Comparison of ENCODE assay signal across 18 cellular contexts in genomic region chr11:18014876-18015275, GRCh38. TPM values are rescaled to one million over a fixed set of nuclear protein-coding genes. Genes with fewer than 3 reads are reported as not detected.
DNase-seq lines count a peak whose midpoint lies in the region; ATAC-seq and TF ChIP-seq lines count a peak whose summit lies in the region.
"Had no signal": no experiment of that assay in that cellular context is flagged by ENCODE, and none has a peak within 500 bp of the region (broad histone marks: within the 10 kb centered on the region; RNA-seq: fewer than 3 reads in every experiment).

No MANE protein-coding gene starts in this region.

- no peak for ATAC-seq in CD4-positive, CD25-positive, alpha-beta regulatory T cell (ENCODE audit: low read depth in 2 of 2)
- no peak for ATAC-seq in natural killer cell treated with Interleukin-12 subunit alpha and Interleukin-12 subunit beta and Interleukin-15 and Interleukin-18, amount 100 ng/mL, for 72 hours
- no peak for ATAC-seq in HG02884 (IDR thresholded peaks at IDR 0.05; ENCODE audit: unreplicated experiment)
- ATAC-seq: left lobe of liver had no signal

- no peak overlapping the region for H3K4me2 ChIP-seq in mammary epithelial cell (ENCODE audit: insufficient read depth, low read depth, low read length)

- peak overlapping the region; percentile 1 for H3K27ac Mint-ChIP-seq in T-helper 1 cell treated with Interleukin-12 subunit alpha and Interleukin-12 subunit beta and Interleukin-4 antibody, amounts not matched to agents 30 μg/mL and 1 μg/mL, for 36 hours
- H3K27ac Mint-ChIP-seq in CD4-positive, CD25-positive, alpha-beta regulatory T cell = peak overlapping the region in 1 of 3 donors; percentile 98
- H3K27ac Mint-ChIP-seq in activated naive CD8-positive, alpha-beta T cell treated with anti-CD3 and anti-CD28 coated beads for 36 hours = peak overlapping the region; percentile 55
- peak overlapping the region; percentile 90 to 95 for H3K27ac Mint-ChIP-seq in natural killer cell treated with Interleukin-12 subunit alpha and Interleukin-12 subunit beta and Interleukin-15 and Interleukin-18, amount 100 ng/mL, for 72 hours

- CTCF ChIA-PET in mammary epithelial cell (lab: Charles Lee; ENCODE audit: low non-redundant PET) = no interaction called here

- peaks cover 6% of the 10 kb centered on the region for H3K27me3 Mint-ChIP-seq in T-helper 1 cell treated with Interleukin-12 subunit alpha and Interleukin-12 subunit beta and Interleukin-4 antibody, amounts not matched to agents 30 μg/mL and 1 μg/mL, for 36 hours (ENCODE audit: low read depth)
- H3K27me3 Mint-ChIP-seq in CD4-positive, CD25-positive, alpha-beta regulatory T cell = no peaks in the 10 kb centered on the region
- no peaks in the 10 kb centered on the region for H3K27me3 Mint-ChIP-seq in activated naive CD8-positive, alpha-beta T cell treated with anti-CD3 and anti-CD28 coated beads for 36 hours
- no peaks in the 10 kb centered on the region for H3K27me3 Mint-ChIP-seq in natural killer cell treated with Interleukin-12 subunit alpha and Interleukin-12 subunit beta and Interleukin-15 and Interleukin-18, amount 100 ng/mL, for 72 hours
- H3K27me3 Mint-ChIP-seq: IgD-negative memory B cell had no signal

- H3K36me3 Mint-ChIP-seq in T-helper 1 cell treated with Interleukin-12 subunit alpha and Interleukin-12 subunit beta and Interleukin-4 antibody, amounts not matched to agents 30 μg/mL and 1 μg/mL, for 36 hours (ENCODE audit: low read depth) = no peaks in the 10 kb centered on the region
- H3K36me3 Mint-ChIP-seq in CD4-positive, CD25-positive, alpha-beta regulatory T cell = no peaks in the 10 kb centered on the region
- peaks cover 8% of the 10 kb centered on the region for H3K36me3 Mint-ChIP-seq in activated naive CD8-positive, alpha-beta T cell treated with anti-CD3 and anti-CD28 coated beads for 36 hours
- no peaks in the 10 kb centered on the region for H3K36me3 Mint-ChIP-seq in natural killer cell treated with Interleukin-12 subunit alpha and Interleukin-12 subunit beta and Interleukin-15 and Interleukin-18, amount 100 ng/mL, for 72 hours

- peaks cover 20% of the 10 kb centered on the region for H3K79me2 ChIP-seq in mammary epithelial cell (ENCODE audit: insufficient read depth, low read length)

- no peak overlapping the region for H2AFZ ChIP-seq in mammary epithelial cell (ENCODE audit: low read depth, low read length)

- no peak overlapping the region for H3K27ac ChIP-seq in CD4-positive, CD25-positive, alpha-beta regulatory T cell (ENCODE audit: insufficient read depth, low read length, poor library complexity, severe bottlenecking)
- no peak overlapping the region for H3K27ac ChIP-seq in mammary epithelial cell (ENCODE audit: insufficient read depth, low read depth, low read length)
- H3K27ac ChIP-seq: 22Rv1, brain microvascular endothelial cell, colonic mucosa, right atrium auricular region, thyroid gland had no signal

- H3K4me3 ChIP-seq in CD4-positive, CD25-positive, alpha-beta regulatory T cell (ENCODE audit: low read depth, low read length) = no peak overlapping the region
- no peak overlapping the region for H3K4me3 ChIP-seq in mammary epithelial cell (replicated peaks in 1 of 3; ENCODE audit: insufficient read depth in 1 of 3, low read depth in 2 of 3, low read length in 3 of 3)
- H3K4me3 ChIP-seq: colonic mucosa, right atrium auricular region, thyroid gland had no signal

- no peaks in the 10 kb centered on the region for H3K9me3 ChIP-seq in CD4-positive, CD25-positive, alpha-beta regulatory T cell (ENCODE audit: control insufficient read depth in 2 of 2, low read length in 2 of 2)
- H3K9me3 ChIP-seq in mammary epithelial cell (replicated peaks; ENCODE audit: insufficient read depth, low read length) = no peaks in the 10 kb centered on the region
- H3K9me3 ChIP-seq: BE2C, colonic mucosa, right atrium auricular region, thyroid gland had no signal

- intact Hi-C loops in mammary epithelial cell (cut with micrococcal nuclease) = loop anchor here (5.0 kb wide), 1 partner anchor 92 kb away; the partner anchor contains the start of gene SAAL1

- no peak for TF ChIP-seq CTCF in mammary epithelial cell (conservative IDR thresholded peaks at IDR 0.05 in 1 of 2, IDR thresholded peaks at IDR 0.05 in 1 of 2; ENCODE audit: extremely low read depth in 1 of 2, insufficient read depth in 1 of 2, low read depth in 1 of 2, low read length in 2 of 2)

- H3K4me3 Mint-ChIP-seq in T-helper 1 cell treated with Interleukin-12 subunit alpha and Interleukin-12 subunit beta and Interleukin-4 antibody, amounts not matched to agents 30 μg/mL and 1 μg/mL, for 36 hours = peak overlapping the region; percentile 22
- H3K4me3 Mint-ChIP-seq in CD4-positive, CD25-positive, alpha-beta regulatory T cell = peak overlapping the region; percentile 5 to 97 (median 70)
- H3K4me3 Mint-ChIP-seq in activated naive CD8-positive, alpha-beta T cell treated with anti-CD3 and anti-CD28 coated beads for 36 hours = peak overlapping the region; percentile 11
- H3K4me3 Mint-ChIP-seq in natural killer cell treated with Interleukin-12 subunit alpha and Interleukin-12 subunit beta and Interleukin-15 and Interleukin-18, amount 100 ng/mL, for 72 hours = no peak overlapping the region

- no peak for DNase-seq in T-helper 1 cell
- DNase-seq in CD4-positive, CD25-positive, alpha-beta regulatory T cell = no peak
- DNase-seq in activated naive CD8-positive, alpha-beta T cell treated with anti-CD3 and anti-CD28 coated beads for 36 hours = no peak
- no peak for DNase-seq in natural killer cell treated with Interleukin-12 subunit alpha and Interleukin-12 subunit beta and Interleukin-15 and Interleukin-18, amount 100 ng/mL, for 72 hours (ENCODE audit: low spot score)
- no peak for DNase-seq in DMS79 (lab: John Stamatoyannopoulos, UW)
- no peak for DNase-seq in mammary epithelial cell
- DNase-seq: BE2C, brain microvascular endothelial cell, colonic mucosa, NCI-H774, SHP77 treated with DMSO at 0.1 percent for 48 hours, thyroid gland had no signal

- BruUV-seq in mammary epithelial cell (replicated peaks; lab: Mats Ljungman, UMichigan) = no TSS peak

- dilution Hi-C loops in mammary epithelial cell (cut with HindIII; ENCODE audit: low sequenced_read_pairs) = no loop called here

- in situ Hi-C loops in mammary epithelial cell (cut with MboI; ENCODE audit: low sequenced_read_pairs in 2 of 2) = no loop called here

- H3K4me1 Mint-ChIP-seq in T-helper 1 cell treated with Interleukin-12 subunit alpha and Interleukin-12 subunit beta and Interleukin-4 antibody, amounts not matched to agents 30 μg/mL and 1 μg/mL, for 36 hours (ENCODE audit: low read depth) = peaks cover 22% of the 10 kb centered on the region
- H3K4me1 Mint-ChIP-seq in CD4-positive, CD25-positive, alpha-beta regulatory T cell = peaks cover 10 to 34% (median 21%) of the 10 kb centered on the region in 4 donors
- H3K4me1 Mint-ChIP-seq in activated naive CD8-positive, alpha-beta T cell treated with anti-CD3 and anti-CD28 coated beads for 36 hours = peaks cover 39% of the 10 kb centered on the region
- peaks cover 25 to 30% of the 10 kb centered on the region in 2 donors for H3K4me1 Mint-ChIP-seq in natural killer cell treated with Interleukin-12 subunit alpha and Interleukin-12 subunit beta and Interleukin-15 and Interleukin-18, amount 100 ng/mL, for 72 hours (ENCODE audit: low read depth in 2 of 2)

- no peaks in the 10 kb centered on the region for H3K36me3 ChIP-seq in CD4-positive, CD25-positive, alpha-beta regulatory T cell (ENCODE audit: control insufficient read depth, insufficient read depth, low read length)
- H3K36me3 ChIP-seq in mammary epithelial cell (ENCODE audit: insufficient read depth, low read length) = no peaks in the 10 kb centered on the region
- H3K36me3 ChIP-seq: BE2C, brain microvascular endothelial cell, colonic mucosa, right atrium auricular region, thyroid gland had no signal

- no peaks in the 10 kb centered on the region for H3K9me3 Mint-ChIP-seq in T-helper 1 cell treated with Interleukin-12 subunit alpha and Interleukin-12 subunit beta and Interleukin-4 antibody, amounts not matched to agents 30 μg/mL and 1 μg/mL, for 36 hours
- H3K9me3 Mint-ChIP-seq in CD4-positive, CD25-positive, alpha-beta regulatory T cell = peaks cover 0 to 8% (median 0%) of the 10 kb centered on the region in 7 donors
- peaks cover 1% of the 10 kb centered on the region for H3K9me3 Mint-ChIP-seq in activated naive CD8-positive, alpha-beta T cell treated with anti-CD3 and anti-CD28 coated beads for 36 hours
- no peaks in the 10 kb centered on the region for H3K9me3 Mint-ChIP-seq in natural killer cell treated with Interleukin-12 subunit alpha and Interleukin-12 subunit beta and Interleukin-15 and Interleukin-18, amount 100 ng/mL, for 72 hours

- no peaks in the 10 kb centered on the region for H3K27me3 ChIP-seq in CD4-positive, CD25-positive, alpha-beta regulatory T cell (ENCODE audit: control insufficient read depth, insufficient read depth, low read length)
- H3K27me3 ChIP-seq in mammary epithelial cell (ENCODE audit: insufficient read depth, low read length) = no peaks in the 10 kb centered on the region
- H3K27me3 ChIP-seq: brain microvascular endothelial cell, colonic mucosa, right atrium auricular region, thyroid gland had no signal

- no peaks in the 10 kb centered on the region for H4K20me1 ChIP-seq in mammary epithelial cell (ENCODE audit: insufficient read depth, low read length)

- H3K9ac ChIP-seq in mammary epithelial cell (ENCODE audit: insufficient read depth, low read length) = no peak overlapping the region

- peaks cover 19% of the 10 kb centered on the region for H3K4me1 ChIP-seq in CD4-positive, CD25-positive, alpha-beta regulatory T cell (ENCODE audit: control insufficient read depth, insufficient read depth, low read length, poor library complexity, severe bottlenecking)
- peaks cover 17% of the 10 kb centered on the region for H3K4me1 ChIP-seq in mammary epithelial cell (ENCODE audit: insufficient read depth, low read length)
- H3K4me1 ChIP-seq: BE2C, colonic mucosa had no signal

RNA-seq across cellular contexts. Expression of gene SERGEF, which starts 2.0 kb away (rescaled TPM):
- total RNA-seq in CD4-positive, CD25-positive, alpha-beta regulatory T cell = 40.4 TPM
- polyA plus RNA-seq in CD4-positive, CD25-positive, alpha-beta regulatory T cell = 10 to 100 TPM; 74.9 to 81.5 (median 77.8) TPM
- total RNA-seq in activated naive CD8-positive, alpha-beta T cell treated with anti-CD3 and anti-CD28 coated beads for 36 hours = 10 to 100 TPM; 37.0 to 38.0 TPM
- total RNA-seq in natural killer cell treated with Interleukin-12 subunit alpha and Interleukin-12 subunit beta and Interleukin-15 and Interleukin-18, amount 100 ng/mL, for 72 hours = 10 to 100 TPM; 28.8 to 50.7 TPM
- total RNA-seq in mammary epithelial cell = 10 to 100 TPM; 23.3 to 30.8 TPM
- 23.0 TPM for polyA plus RNA-seq in mammary epithelial cell
- 64.5 TPM for polyA minus RNA-seq in mammary epithelial cell

RNA-seq across cellular contexts. Expression of gene TPH1, which starts 31.2 kb away (rescaled TPM):
- 0.74 TPM for total RNA-seq in CD4-positive, CD25-positive, alpha-beta regulatory T cell
- under 1 TPM in 1 of 4 donors, not detected in 3; 0.26 TPM for polyA plus RNA-seq in CD4-positive, CD25-positive, alpha-beta regulatory T cell
- 1 to 10 TPM in 1 of 2 experiments, under 1 TPM in 1; 0.46 to 1.0 TPM for total RNA-seq in activated naive CD8-positive, alpha-beta T cell treated with anti-CD3 and anti-CD28 coated beads for 36 hours
- total RNA-seq in natural killer cell treated with Interleukin-12 subunit alpha and Interleukin-12 subunit beta and Interleukin-15 and Interleukin-18, amount 100 ng/mL, for 72 hours = 1 to 10 TPM in 1 of 2 donors, under 1 TPM in 1; 0.36 to 1.2 TPM
- under 1 TPM; 0.17 to 0.24 TPM for total RNA-seq in mammary epithelial cell
- polyA plus RNA-seq in mammary epithelial cell = 0.26 TPM
- not detected for polyA minus RNA-seq in mammary epithelial cell
- polyA plus RNA-seq: IgD-negative memory B cell had no signal
